In the genomic region with DNA sequence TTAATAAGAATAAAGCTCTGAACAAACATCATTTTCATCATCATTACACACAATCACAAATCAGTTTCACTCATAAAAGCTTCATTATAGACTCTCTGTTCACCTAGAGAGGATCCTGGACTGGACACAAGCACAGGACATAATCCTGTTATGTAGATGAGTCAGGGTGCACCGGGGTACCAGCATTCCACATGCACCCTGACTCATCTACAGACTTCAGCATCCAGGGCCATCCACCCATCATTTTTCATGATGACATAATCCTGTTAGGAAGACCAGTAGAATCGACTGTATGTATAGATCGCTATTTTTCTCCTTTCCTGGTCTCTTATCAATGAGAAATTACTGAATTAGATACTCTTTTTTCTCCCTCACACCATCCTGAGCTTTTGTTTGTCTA, we compare ENCODE assay signal across 18 cellular contexts.
A peak's percentile ranks its signal among the peaks of the same experiment; 100 is the strongest.
DNase-seq lines count a peak whose midpoint lies in the region; ATAC-seq and TF ChIP-seq lines count a peak whose summit lies in the region.
"Had no signal": no experiment of that assay in that cellular context is flagged by ENCODE, and none has a peak within 500 bp of the region (broad histone marks: within the 10 kb centered on the region; RNA-seq: fewer than 3 reads in every experiment).

No MANE protein-coding gene starts in this region.

- H2AK9ac ChIP-seq in IMR-90 (replicated peaks; ENCODE audit: low read depth, low read length, poor library complexity), result no peak overlapping the region

- H3K27me3 ChIP-seq in IMR-90 (ENCODE audit: control insufficient read depth, insufficient read depth, low read length), result peaks cover 4% of the 10 kb centered on the region
- no peaks in the 10 kb centered on the region for H3K27me3 ChIP-seq in adipocyte (replicated peaks; ENCODE audit: control insufficient read depth, insufficient read depth, low read length)
- no peaks in the 10 kb centered on the region for H3K27me3 ChIP-seq in foreskin keratinocyte

- no peak overlapping the region for H2BK15ac ChIP-seq in IMR-90 (ENCODE audit: low read depth, low read length)

- H3K56ac ChIP-seq in IMR-90 (ENCODE audit: extremely low read depth, insufficient read depth, low read length), result no peak overlapping the region

- H3K4me3 ChIP-seq in AG10803 (ENCODE audit: low read length), result no peak overlapping the region
- H3K4me3 ChIP-seq in IMR-90 (ENCODE audit: insufficient read depth, low read depth, low read length), result no peak overlapping the region
- H3K4me3 ChIP-seq in adipocyte (ENCODE audit: low read length), result no peak overlapping the region
- H3K4me3 ChIP-seq: GM23338 had no signal

- H2BK120ac ChIP-seq in IMR-90 (ENCODE audit: low read depth, low read length), result no peak overlapping the region

- no peak overlapping the region for H3K9ac ChIP-seq in IMR-90 (ENCODE audit: low read depth, low read length)
- no peak overlapping the region for H3K9ac ChIP-seq in adipocyte (ENCODE audit: low read length)

- no peak overlapping the region for H3K14ac ChIP-seq in IMR-90 (replicated peaks; ENCODE audit: low read depth, low read length)

- H3K36me3 Mint-ChIP-seq in activated CD8-positive, alpha-beta T cell treated with anti-CD3 and anti-CD28 coated beads, Interleukin-2, amount 10 ng/mL, durations not matched to agents 7 days and 5 days (ENCODE audit: low read depth), result no peaks in the 10 kb centered on the region
- H3K36me3 Mint-ChIP-seq: activated naive CD8-positive, alpha-beta T cell treated with anti-CD3 and anti-CD28 coated beads, Interleukin-2, amount 10 ng/mL, durations not matched to agents 7 days and 5 days; stimulated activated effector memory CD8-positive, alpha-beta T cell treated with anti-CD3 and anti-CD28 coated beads, Interleukin-12 subunit alpha, Interleukin-12 subunit beta, amount 100 ng/mL, for 72 hours had no signal

- no peaks in the 10 kb centered on the region for H4K20me1 ChIP-seq in IMR-90 (ENCODE audit: insufficient read depth, low read length)

- no peak for TF ChIP-seq POLR2A in IMR-90 (IDR thresholded peaks at IDR 0.05; ENCODE audit: low read depth, low read length)

- peak; percentile 25 for DNase-seq in AG10803 (ENCODE audit: low read depth)
- peak; percentile 82 for DNase-seq in IMR-90
- peak; percentile 22 for DNase-seq in adipocyte (ENCODE audit: low read depth)
- DNase-seq in foreskin keratinocyte, result peak in 1 of 2 donors; percentile 55
- DNase-seq in GOT3 (lab: John Stamatoyannopoulos, UW), result no peak
- no peak for DNase-seq in activated CD8-positive, alpha-beta T cell treated with anti-CD3 and anti-CD28 coated beads, Interleukin-2, amount 10 ng/mL, durations not matched to agents 7 days and 5 days
- DNase-seq in SW 1271 (lab: John Stamatoyannopoulos, UW), result no peak
- DNase-seq: activated CD4-positive, alpha-beta T cell treated with anti-CD3 and anti-CD28 coated beads for 36 hours; activated naive CD8-positive, alpha-beta T cell treated with anti-CD3 and anti-CD28 coated beads, Interleukin-2, amount 10 ng/mL, durations not matched to agents 7 days and 5 days; NCI-H1417 treated with DMSO at 0.1 percent for 48 hours; NCI-H2171; nucleus accumbens; stimulated activated CD4-positive, alpha-beta T cell treated with anti-CD3 and anti-CD28 coated beads, Interleukin-15, amount 100 ng/mL, for 24 hours had no signal

- H2AK5ac ChIP-seq in IMR-90 (ENCODE audit: low read depth, low read length), result no peak overlapping the region

- H4K5ac ChIP-seq in IMR-90 (ENCODE audit: low read depth, low read length), result no peak overlapping the region

- no peaks in the 10 kb centered on the region for H3K4me1 Mint-ChIP-seq in activated CD8-positive, alpha-beta T cell treated with anti-CD3 and anti-CD28 coated beads, Interleukin-2, amount 10 ng/mL, durations not matched to agents 7 days and 5 days (ENCODE audit: low read depth)
- H3K4me1 Mint-ChIP-seq: activated CD4-positive, alpha-beta T cell treated with anti-CD3 and anti-CD28 coated beads for 36 hours; activated naive CD8-positive, alpha-beta T cell treated with anti-CD3 and anti-CD28 coated beads, Interleukin-2, amount 10 ng/mL, durations not matched to agents 7 days and 5 days; activated T-helper 17 cell treated with anti-CD3 and anti-CD28 coated beads, Interleukin-2, amount 50 U/mL, for 72 hours; stimulated activated effector memory CD8-positive, alpha-beta T cell treated with anti-CD3 and anti-CD28 coated beads, Interleukin-12 subunit alpha, Interleukin-12 subunit beta, amount 100 ng/mL, for 72 hours had no signal

- in situ Hi-C loops in IMR-90 (cut with MboI; ENCODE audit: low sequenced_read_pairs), result no loop called here

- no peak overlapping the region for H3K23ac ChIP-seq in IMR-90 (ENCODE audit: low read depth, low read length)

- no peak overlapping the region for H3K4me3 Mint-ChIP-seq in activated CD8-positive, alpha-beta T cell treated with anti-CD3 and anti-CD28 coated beads, Interleukin-2, amount 10 ng/mL, durations not matched to agents 7 days and 5 days
- H3K4me3 Mint-ChIP-seq: activated CD4-positive, alpha-beta T cell treated with anti-CD3 and anti-CD28 coated beads for 36 hours; activated naive CD8-positive, alpha-beta T cell treated with anti-CD3 and anti-CD28 coated beads, Interleukin-2, amount 10 ng/mL, durations not matched to agents 7 days and 5 days; activated T-helper 17 cell treated with anti-CD3 and anti-CD28 coated beads, Interleukin-2, amount 50 U/mL, for 72 hours; dendritic cell treated with granulocyte-macrophage colony-stimulating factor and Interleukin-4, amounts not matched to agents 40 ng/mL and 50 ng/mL, for 4 days; GM23338; stimulated activated effector memory CD8-positive, alpha-beta T cell treated with anti-CD3 and anti-CD28 coated beads, Interleukin-12 subunit alpha, Interleukin-12 subunit beta, amount 100 ng/mL, for 72 hours had no signal

- dilution Hi-C loops in IMR-90 (cut with HindIII; ENCODE audit: low sequenced_read_pairs, unreplicated experiment), result no loop called here

- WGBS in IMR-90 (ENCODE audit: extremely low coverage in 2 of 2, insufficient read length in 1 of 2), 2 experiments, result no CpG with 5 or more reads among the region's 3 CpGs

- H3K27ac Mint-ChIP-seq in activated CD8-positive, alpha-beta T cell treated with anti-CD3 and anti-CD28 coated beads, Interleukin-2, amount 10 ng/mL, durations not matched to agents 7 days and 5 days, result no peak overlapping the region
- H3K27ac Mint-ChIP-seq: activated CD4-positive, alpha-beta T cell treated with anti-CD3 and anti-CD28 coated beads for 36 hours; activated naive CD8-positive, alpha-beta T cell treated with anti-CD3 and anti-CD28 coated beads, Interleukin-2, amount 10 ng/mL, durations not matched to agents 7 days and 5 days; activated T-helper 17 cell treated with anti-CD3 and anti-CD28 coated beads, Interleukin-2, amount 50 U/mL, for 72 hours; dendritic cell treated with granulocyte-macrophage colony-stimulating factor and Interleukin-4, amounts not matched to agents 40 ng/mL and 50 ng/mL, for 4 days; GM23338; stimulated activated effector memory CD8-positive, alpha-beta T cell treated with anti-CD3 and anti-CD28 coated beads, Interleukin-12 subunit alpha, Interleukin-12 subunit beta, amount 100 ng/mL, for 72 hours had no signal

- no peak overlapping the region for H2BK20ac ChIP-seq in IMR-90 (ENCODE audit: low read depth, low read length)

- no peaks in the 10 kb centered on the region for H3K9me1 ChIP-seq in IMR-90 (ENCODE audit: insufficient read depth, low read length)

- H3K79me1 ChIP-seq in IMR-90 (ENCODE audit: low read depth in 1 of 2, low read length in 2 of 2), result no peaks in the 10 kb centered on the region

- H3K36me3 ChIP-seq in IMR-90 (ENCODE audit: control insufficient read depth, insufficient read depth, low read length) (no peaks in the 10 kb centered on the region), adipocyte (ENCODE audit: control insufficient read depth, insufficient read depth, low read length, severe bottlenecking) (no peaks in the 10 kb centered on the region)

- H3K27ac ChIP-seq in IMR-90 (ENCODE audit: insufficient read depth, low read length) (no peak overlapping the region), foreskin keratinocyte (no peak overlapping the region)

- POLR2A ChIA-PET in IMR-90 (lab: Charles Lee; ENCODE audit: unreplicated experiment), result no interaction called here
- POLR2A ChIA-PET in activated CD8-positive, alpha-beta T cell treated with anti-CD3 and anti-CD28 coated beads, Interleukin-2, amount 10 ng/mL, durations not matched to agents 7 days and 5 days (lab: Charles Lee), result no interaction called here

- H4K8ac ChIP-seq in IMR-90 (ENCODE audit: low read depth in 2 of 2, low read length in 2 of 2), result no peak overlapping the region

- CTCF ChIA-PET in IMR-90 (lab: Yijun Ruan, JAX), result no interaction called here
- CTCF ChIA-PET in activated CD8-positive, alpha-beta T cell treated with anti-CD3 and anti-CD28 coated beads, Interleukin-2, amount 10 ng/mL, durations not matched to agents 7 days and 5 days (lab: Charles Lee), result no interaction called here

- no peaks in the 10 kb centered on the region; the same call in 1 of the 2 replicates for H3K4me1 ChIP-seq in IMR-90 (ENCODE audit: control insufficient read depth, insufficient read depth, low read length)
- H3K4me1 ChIP-seq in adipocyte (ENCODE audit: control insufficient read depth, insufficient read depth, low read length), result no peaks in the 10 kb centered on the region
- H3K4me1 ChIP-seq in foreskin keratinocyte, result peaks cover 12% of the 10 kb centered on the region

- intact Hi-C loops in IMR-90 (cut with micrococcal nuclease), result no loop called here

- H3K27me3 Mint-ChIP-seq in activated CD8-positive, alpha-beta T cell treated with anti-CD3 and anti-CD28 coated beads, Interleukin-2, amount 10 ng/mL, durations not matched to agents 7 days and 5 days (ENCODE audit: low read depth), result no peaks in the 10 kb centered on the region
- H3K27me3 Mint-ChIP-seq: activated CD4-positive, alpha-beta T cell treated with anti-CD3 and anti-CD28 coated beads for 36 hours; activated naive CD8-positive, alpha-beta T cell treated with anti-CD3 and anti-CD28 coated beads, Interleukin-2, amount 10 ng/mL, durations not matched to agents 7 days and 5 days; dendritic cell treated with granulocyte-macrophage colony-stimulating factor and Interleukin-4, amounts not matched to agents 40 ng/mL and 50 ng/mL, for 4 days had no signal

- no peak for TF ChIP-seq RAD21 in IMR-90 (IDR thresholded peaks at IDR 0.05; ENCODE audit: low read length)

- H3K4me2 ChIP-seq in IMR-90 (ENCODE audit: low read depth, low read length), result no peak overlapping the region
- H3K4me2 ChIP-seq: GM23338 had no signal

- no peak overlapping the region for H3K18ac ChIP-seq in IMR-90 (ENCODE audit: low read depth, low read length)

- H3K9me3 Mint-ChIP-seq in activated CD8-positive, alpha-beta T cell treated with anti-CD3 and anti-CD28 coated beads, Interleukin-2, amount 10 ng/mL, durations not matched to agents 7 days and 5 days (ENCODE audit: insufficient read depth), result no peaks in the 10 kb centered on the region
- H3K9me3 Mint-ChIP-seq: activated naive CD8-positive, alpha-beta T cell treated with anti-CD3 and anti-CD28 coated beads, Interleukin-2, amount 10 ng/mL, durations not matched to agents 7 days and 5 days; activated T-helper 17 cell treated with anti-CD3 and anti-CD28 coated beads, Interleukin-2, amount 50 U/mL, for 72 hours; dendritic cell treated with granulocyte-macrophage colony-stimulating factor and Interleukin-4, amounts not matched to agents 40 ng/mL and 50 ng/mL, for 4 days; GM23338; stimulated activated effector memory CD8-positive, alpha-beta T cell treated with anti-CD3 and anti-CD28 coated beads, Interleukin-12 subunit alpha, Interleukin-12 subunit beta, amount 100 ng/mL, for 72 hours had no signal

- no peak overlapping the region for H3K4ac ChIP-seq in IMR-90 (ENCODE audit: low read depth, low read length)

- no peaks in the 10 kb centered on the region for H3K9me3 ChIP-seq in IMR-90 (ENCODE audit: control insufficient read depth, insufficient read depth, low read length)
- H3K9me3 ChIP-seq in adipocyte (ENCODE audit: control insufficient read depth, low read length), result no peaks in the 10 kb centered on the region

- ATAC-seq in IMR-90 (ENCODE audit: low read depth), result no peak; the same call in 1 of the 2 replicates
- ATAC-seq in foreskin keratinocyte, result peak; percentile 85
- ATAC-seq in activated CD8-positive, alpha-beta T cell treated with anti-CD3 and anti-CD28 coated beads, Interleukin-2, amount 10 ng/mL, durations not matched to agents 7 days and 5 days, result no peak
- no peak for ATAC-seq in HG03196 (IDR thresholded peaks at IDR 0.05; ENCODE audit: unreplicated experiment)
- ATAC-seq: activated CD4-positive, alpha-beta T cell treated with anti-CD3 and anti-CD28 coated beads for 36 hours; activated T-helper 17 cell treated with anti-CD3 and anti-CD28 coated beads, Interleukin-2, amount 50 U/mL, for 72 hours; GM23338; stimulated activated effector memory CD8-positive, alpha-beta T cell treated with anti-CD3 and anti-CD28 coated beads, Interleukin-12 subunit alpha, Interleukin-12 subunit beta, amount 100 ng/mL, for 72 hours had no signal

- no peak overlapping the region for H4K91ac ChIP-seq in IMR-90 (ENCODE audit: insufficient read depth, low read depth, low read length)

- no peak for TF ChIP-seq CTCF in AG10803 (conservative IDR thresholded peaks at IDR 0.05; ENCODE audit: low read length)
- no peak for TF ChIP-seq CTCF in IMR-90 (conservative IDR thresholded peaks at IDR 0.05; ENCODE audit: low read depth, low read length)
- TF ChIP-seq CTCF in foreskin keratinocyte (conservative IDR thresholded peaks at IDR 0.05), result no peak

- H2AFZ ChIP-seq in IMR-90 (replicated peaks; ENCODE audit: low read length, poor library complexity), result no peak overlapping the region
- H2AFZ ChIP-seq: GM23338 had no signal

- BruUV-seq in IMR-90 (replicated peaks; lab: Mats Ljungman, UMichigan), result no TSS peak

- no peak overlapping the region for H2BK5ac ChIP-seq in IMR-90 (ENCODE audit: low read depth, low read length, poor library complexity, severe bottlenecking)

Comparison
In these comparisons a context has a peak if more than half of its experiments do, and no peak if none do; other contexts are left out.
1. DNase-seq: peak in AG10803 (single experiment), IMR-90 (single experiment) and adipocyte (single experiment); none in GOT3 (single experiment), activated CD8-positive, alpha-beta T cell treated with anti-CD3 and anti-CD28 coated beads, Interleukin-2, amount 10 ng/mL, durations not matched to agents 7 days and 5 days (single experiment) and SW 1271 (0 of 2).